In the genomic region with DNA sequence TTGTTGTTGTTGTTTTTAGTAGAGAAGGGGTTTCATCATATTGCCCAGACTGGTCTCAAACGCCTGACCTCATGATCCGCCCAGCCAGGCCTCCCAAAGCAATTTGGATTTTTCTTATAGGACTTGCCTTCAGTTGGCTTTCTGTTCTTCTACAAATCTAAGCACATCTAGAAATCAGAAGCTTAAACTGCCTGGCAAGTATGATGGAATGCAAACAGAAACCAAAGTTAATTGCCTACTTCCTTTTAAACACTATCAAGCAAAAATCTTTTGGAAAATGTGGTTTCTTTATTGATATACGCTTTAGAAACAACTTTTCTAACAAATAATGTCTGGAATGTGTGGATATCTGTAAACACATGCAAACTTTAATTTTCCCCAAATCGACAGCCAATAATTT, we compare ENCODE assay signal across 1 cellular context.
TF ChIP-seq lines count a peak whose summit lies in the region.

No MANE protein-coding gene starts in this region.

TF ChIP-seq in HEK293, 187 proteins besides CTCF, POLR2A, EP300 and RAD21 (continued from another document):
- TF ChIP-seq, protein P1, sequence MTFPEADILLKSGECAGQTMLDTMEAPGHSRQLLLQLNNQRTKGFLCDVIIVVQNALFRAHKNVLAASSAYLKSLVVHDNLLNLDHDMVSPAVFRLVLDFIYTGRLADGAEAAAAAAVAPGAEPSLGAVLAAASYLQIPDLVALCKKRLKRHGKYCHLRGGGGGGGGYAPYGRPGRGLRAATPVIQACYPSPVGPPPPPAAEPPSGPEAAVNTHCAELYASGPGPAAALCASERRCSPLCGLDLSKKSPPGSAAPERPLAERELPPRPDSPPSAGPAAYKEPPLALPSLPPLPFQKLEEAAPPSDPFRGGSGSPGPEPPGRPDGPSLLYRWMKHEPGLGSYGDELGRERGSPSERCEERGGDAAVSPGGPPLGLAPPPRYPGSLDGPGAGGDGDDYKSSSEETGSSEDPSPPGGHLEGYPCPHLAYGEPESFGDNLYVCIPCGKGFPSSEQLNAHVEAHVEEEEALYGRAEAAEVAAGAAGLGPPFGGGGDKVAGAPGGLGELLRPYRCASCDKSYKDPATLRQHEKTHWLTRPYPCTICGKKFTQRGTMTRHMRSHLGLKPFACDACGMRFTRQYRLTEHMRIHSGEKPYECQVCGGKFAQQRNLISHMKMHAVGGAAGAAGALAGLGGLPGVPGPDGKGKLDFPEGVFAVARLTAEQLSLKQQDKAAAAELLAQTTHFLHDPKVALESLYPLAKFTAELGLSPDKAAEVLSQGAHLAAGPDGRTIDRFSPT (tag by site-specific recombination; IDR thresholded peaks at IDR 0.05), result no peak
- TF ChIP-seq, protein P2, sequence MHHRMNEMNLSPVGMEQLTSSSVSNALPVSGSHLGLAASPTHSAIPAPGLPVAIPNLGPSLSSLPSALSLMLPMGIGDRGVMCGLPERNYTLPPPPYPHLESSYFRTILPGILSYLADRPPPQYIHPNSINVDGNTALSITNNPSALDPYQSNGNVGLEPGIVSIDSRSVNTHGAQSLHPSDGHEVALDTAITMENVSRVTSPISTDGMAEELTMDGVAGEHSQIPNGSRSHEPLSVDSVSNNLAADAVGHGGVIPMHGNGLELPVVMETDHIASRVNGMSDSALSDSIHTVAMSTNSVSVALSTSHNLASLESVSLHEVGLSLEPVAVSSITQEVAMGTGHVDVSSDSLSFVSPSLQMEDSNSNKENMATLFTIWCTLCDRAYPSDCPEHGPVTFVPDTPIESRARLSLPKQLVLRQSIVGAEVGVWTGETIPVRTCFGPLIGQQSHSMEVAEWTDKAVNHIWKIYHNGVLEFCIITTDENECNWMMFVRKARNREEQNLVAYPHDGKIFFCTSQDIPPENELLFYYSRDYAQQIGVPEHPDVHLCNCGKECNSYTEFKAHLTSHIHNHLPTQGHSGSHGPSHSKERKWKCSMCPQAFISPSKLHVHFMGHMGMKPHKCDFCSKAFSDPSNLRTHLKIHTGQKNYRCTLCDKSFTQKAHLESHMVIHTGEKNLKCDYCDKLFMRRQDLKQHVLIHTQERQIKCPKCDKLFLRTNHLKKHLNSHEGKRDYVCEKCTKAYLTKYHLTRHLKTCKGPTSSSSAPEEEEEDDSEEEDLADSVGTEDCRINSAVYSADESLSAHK (tag by site-specific recombination; IDR thresholded peaks at IDR 0.05), result peak; percentile 23; the same call in 1 of the 2 replicates
- TF ChIP-seq, protein P3, sequence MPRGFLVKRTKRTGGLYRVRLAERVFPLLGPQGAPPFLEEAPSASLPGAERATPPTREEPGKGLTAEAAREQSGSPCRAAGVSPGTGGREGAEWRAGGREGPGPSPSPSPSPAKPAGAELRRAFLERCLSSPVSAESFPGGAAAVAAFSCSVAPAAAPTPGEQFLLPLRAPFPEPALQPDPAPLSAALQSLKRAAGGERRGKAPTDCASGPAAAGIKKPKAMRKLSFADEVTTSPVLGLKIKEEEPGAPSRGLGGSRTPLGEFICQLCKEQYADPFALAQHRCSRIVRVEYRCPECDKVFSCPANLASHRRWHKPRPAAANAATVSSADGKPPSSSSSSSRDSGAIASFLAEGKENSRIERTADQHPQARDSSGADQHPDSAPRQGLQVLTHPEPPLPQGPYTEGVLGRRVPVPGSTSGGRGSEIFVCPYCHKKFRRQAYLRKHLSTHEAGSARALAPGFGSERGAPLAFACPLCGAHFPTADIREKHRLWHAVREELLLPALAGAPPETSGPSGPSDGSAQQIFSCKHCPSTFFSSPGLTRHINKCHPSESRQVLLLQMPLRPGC (tag by site-specific recombination; IDR thresholded peaks at IDR 0.05), result 0 out of 2 replicates have a peak, but pooled peaks have one; percentile 41
